ENCODE assay signal across 8 cellular contexts in the genomic region with DNA sequence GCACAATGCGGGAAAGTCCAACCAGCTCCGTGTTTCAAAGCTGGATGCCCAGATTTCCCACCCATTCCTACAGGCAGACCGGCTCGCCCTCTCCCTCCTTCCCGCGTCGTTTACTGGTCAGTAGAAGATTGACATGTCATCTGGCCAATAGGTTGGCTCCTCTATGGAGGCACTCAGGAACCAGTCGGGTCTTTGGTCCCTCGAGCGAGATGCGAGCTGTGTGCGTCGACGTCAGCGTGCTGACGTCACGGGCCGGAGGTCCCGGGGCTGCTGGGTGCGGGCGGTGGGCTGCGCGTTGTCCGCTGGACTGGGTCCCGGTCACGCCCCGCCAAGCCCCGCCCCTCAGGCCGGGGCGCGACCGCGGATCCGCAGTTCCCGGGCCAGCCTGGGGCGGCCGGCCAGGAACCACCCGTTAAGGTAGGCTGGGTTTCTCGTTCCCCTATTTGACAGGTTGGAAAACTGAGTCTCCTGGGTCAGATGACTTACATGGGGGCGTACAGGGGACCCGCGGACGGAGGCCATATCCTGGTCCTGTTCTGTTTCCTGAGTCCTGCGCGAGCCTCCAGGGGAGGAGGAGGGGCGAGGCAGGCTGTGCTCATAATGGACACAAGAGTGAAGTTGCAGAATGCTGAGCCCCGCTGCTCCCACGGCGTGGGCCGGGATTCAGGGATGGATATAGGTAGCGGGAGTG. TPM values are rescaled to one million over a fixed set of nuclear protein-coding genes. Genes with fewer than 3 reads are reported as not detected.
A peak's percentile ranks its signal among the peaks of the same experiment; 100 is the strongest.
DNase-seq lines count a peak whose midpoint lies in the region; ATAC-seq and TF ChIP-seq lines count a peak whose summit lies in the region.

Gene STARD3NL, plus strand, starts transcription at position 242 of the 691 bp plus-strand sequence. CDS start 29,260 bp downstream, outside the sequence.

- H3K36me3 ChIP-seq in Caco-2 (ENCODE audit: control insufficient read depth, insufficient read depth, low read length) (no peaks in the 10 kb centered on the region), NT2/D1 (ENCODE audit: insufficient read depth, insufficient read length, low read length) (peaks cover 16% of the 10 kb centered on the region), endocrine pancreas (ENCODE audit: control insufficient read depth, insufficient read depth, low read length) (no peaks in the 10 kb centered on the region), mesenchymal stem cell (ENCODE audit: control insufficient read depth in 1 of 2, insufficient read depth in 2 of 2, low read depth in 1 of 2, low read length in 2 of 2) (no peaks in the 10 kb centered on the region)

- no peak within 1 kb of the TSS for H4K91ac ChIP-seq in mesenchymal stem cell (ENCODE audit: low read length)

- no peak within 1 kb of the TSS for H2AK5ac ChIP-seq in mesenchymal stem cell (ENCODE audit: low read length, severe bottlenecking)

- peak within 1 kb of the TSS; percentile 94 for H3K4me3 Mint-ChIP-seq in Caco-2 (ENCODE audit: unreplicated experiment)
- H3K4me3 Mint-ChIP-seq in activated CD8-positive, alpha-beta memory T cell treated with anti-CD3 and anti-CD28 coated beads, Interleukin-2, amount 10 ng/mL, durations not matched to agents 7 days and 5 days, result peak within 1 kb of the TSS; percentile 94

- peak within 1 kb of the TSS; percentile 76 for H3K4me3 ChIP-seq in Caco-2 (ENCODE audit: low read depth, low read length)
- peak within 1 kb of the TSS; percentile 95 for H3K4me3 ChIP-seq in NT2/D1 (ENCODE audit: insufficient read length, low read depth)
- peak within 1 kb of the TSS; percentile 94 for H3K4me3 ChIP-seq in endocrine pancreas (ENCODE audit: control insufficient read depth, insufficient read depth, low read length)
- peak within 1 kb of the TSS; percentile 64 to 95 for H3K4me3 ChIP-seq in mesenchymal stem cell (ENCODE audit: insufficient read depth in 1 of 2, low read depth in 1 of 2, low read length in 2 of 2)

- CTCF ChIA-PET in Caco-2 (lab: Charles Lee), result interaction anchor here (1.0 to 1.2 kb wide), 5 partner anchors 10 to 167 kb away, joined by 3 to 6 read pairs (median 3); no protein-coding TSS in a partner anchor
- CTCF ChIA-PET in activated CD8-positive, alpha-beta memory T cell treated with anti-CD3 and anti-CD28 coated beads, Interleukin-2, amount 10 ng/mL, durations not matched to agents 7 days and 5 days (lab: Charles Lee), result interaction anchor here (1.4 to 1.8 kb wide), 4 partner anchors 38 to 190 kb away, joined by 4 to 12 read pairs (median 7); no protein-coding TSS in a partner anchor

- peak within 1 kb of the TSS; percentile 58 to 93 for H3K4ac ChIP-seq in mesenchymal stem cell (ENCODE audit: low read depth in 1 of 2, low read length in 2 of 2)

- no peak within 1 kb of the TSS for H3K23ac ChIP-seq in mesenchymal stem cell (ENCODE audit: low read length in 2 of 2)

- peaks cover 9% of the 10 kb centered on the region for H3K36me3 Mint-ChIP-seq in Caco-2 (ENCODE audit: insufficient read depth, unreplicated experiment)
- H3K36me3 Mint-ChIP-seq in activated CD8-positive, alpha-beta memory T cell treated with anti-CD3 and anti-CD28 coated beads, Interleukin-2, amount 10 ng/mL, durations not matched to agents 7 days and 5 days, result peaks cover 5% of the 10 kb centered on the region

- H2BK120ac ChIP-seq in mesenchymal stem cell (ENCODE audit: low read depth, low read length), result no peak within 1 kb of the TSS

- H3K27me3 ChIP-seq in Caco-2 (replicated peaks; ENCODE audit: control insufficient read depth, insufficient read depth, low read length), result no peaks in the 10 kb centered on the region
- H3K27me3 ChIP-seq in NT2/D1 (ENCODE audit: insufficient read depth, insufficient read length), result no peaks in the 10 kb centered on the region
- no peaks in the 10 kb centered on the region for H3K27me3 ChIP-seq in endocrine pancreas (ENCODE audit: control insufficient read depth, insufficient read depth, low read length)
- H3K27me3 ChIP-seq in mesenchymal stem cell (ENCODE audit: control insufficient read depth in 1 of 2, insufficient read depth in 1 of 2, low read length in 2 of 2), result no peaks in the 10 kb centered on the region

- peak within 1 kb of the TSS; percentile 73 for H3K27ac ChIP-seq in mesenchymal stem cell (ENCODE audit: low read length, poor library complexity, severe bottlenecking)

- no peaks in the 10 kb centered on the region for H3K9me3 ChIP-seq in Caco-2
- H3K9me3 ChIP-seq in NT2/D1 (ENCODE audit: insufficient read depth, low read length), result no peaks in the 10 kb centered on the region
- no peaks in the 10 kb centered on the region for H3K9me3 ChIP-seq in endocrine pancreas (ENCODE audit: control insufficient read depth, low read length)
- no peaks in the 10 kb centered on the region for H3K9me3 ChIP-seq in mesenchymal stem cell (ENCODE audit: control insufficient read depth, low read length)

- H3K9ac ChIP-seq in NT2/D1 (ENCODE audit: insufficient read length, low read depth), result peak within 1 kb of the TSS; percentile 88
- peak within 1 kb of the TSS; percentile 62 for H3K9ac ChIP-seq in endocrine pancreas (ENCODE audit: control insufficient read depth, insufficient read depth, low read length)
- H3K9ac ChIP-seq in mesenchymal stem cell (ENCODE audit: low read length), result peak within 1 kb of the TSS; percentile 96

- no peak within 1 kb of the TSS for H2BK15ac ChIP-seq in mesenchymal stem cell (ENCODE audit: low read depth, poor library complexity, severe bottlenecking)

- DNase-seq in Caco-2, result peak; percentile 98 to 100
- peak; percentile 62 to 100 (median 96) for DNase-seq in HUDEP-2 (lab: John Stamatoyannopoulos, UW; ENCODE audit: unreplicated experiment in 76 of 76)
- peak; percentile 100 for DNase-seq in NT2/D1 (ENCODE audit: low read depth, low spot score)
- peak; percentile 96 for DNase-seq in activated CD8-positive, alpha-beta memory T cell treated with anti-CD3 and anti-CD28 coated beads, Interleukin-2, amount 10 ng/mL, durations not matched to agents 7 days and 5 days
- peak; percentile 100 for DNase-seq in mesenchymal stem cell
- DNase-seq in stimulated activated CD8-positive, alpha-beta memory T cell treated with anti-CD3 and anti-CD28 coated beads, Interleukin-12 subunit alpha, Interleukin-12 subunit beta, amount 100 ng/mL, for 4 hours (ENCODE audit: low read depth), result peak; percentile 75

- H3K27ac Mint-ChIP-seq in Caco-2 (ENCODE audit: unreplicated experiment), result peak within 1 kb of the TSS; percentile 90
- peak within 1 kb of the TSS; percentile 92 for H3K27ac Mint-ChIP-seq in activated CD8-positive, alpha-beta memory T cell treated with anti-CD3 and anti-CD28 coated beads, Interleukin-2, amount 10 ng/mL, durations not matched to agents 7 days and 5 days

- peaks cover 1% of the 10 kb centered on the region for H3K79me1 ChIP-seq in mesenchymal stem cell (replicated peaks; ENCODE audit: low read length, poor library complexity, severe bottlenecking)

- no peak for TF ChIP-seq CTCF in Caco-2 (IDR thresholded peaks at IDR 0.05; ENCODE audit: insufficient read depth in 1 of 2, low read depth in 1 of 2, low read length in 1 of 2, severe bottlenecking in 1 of 2, unreplicated experiment in 1 of 2)

- H3K9me3 Mint-ChIP-seq in Caco-2 (ENCODE audit: unreplicated experiment), result no peaks in the 10 kb centered on the region
- peaks cover 1% of the 10 kb centered on the region for H3K9me3 Mint-ChIP-seq in activated CD8-positive, alpha-beta memory T cell treated with anti-CD3 and anti-CD28 coated beads, Interleukin-2, amount 10 ng/mL, durations not matched to agents 7 days and 5 days (ENCODE audit: low read depth)

- intact Hi-C loops in Caco-2 (cut with micrococcal nuclease; ENCODE audit: unreplicated experiment), result loop anchor here (1.0 kb wide), 3 partner anchors 37 to 71 kb away; no protein-coding TSS in a partner anchor

- peak within 1 kb of the TSS; percentile 91 for H2AFZ ChIP-seq in mesenchymal stem cell (ENCODE audit: low read depth, low read length)

- ATAC-seq in GM21381 (IDR thresholded peaks at IDR 0.05; ENCODE audit: unreplicated experiment), result peak; percentile 98
- peak; percentile 98 for ATAC-seq in activated CD8-positive, alpha-beta memory T cell treated with anti-CD3 and anti-CD28 coated beads, Interleukin-2, amount 10 ng/mL, durations not matched to agents 7 days and 5 days

- peak within 1 kb of the TSS; percentile 91 to 92 for H3K18ac ChIP-seq in mesenchymal stem cell (ENCODE audit: low read depth in 1 of 2, low read length in 2 of 2)

- H3K4me2 ChIP-seq in mesenchymal stem cell (ENCODE audit: low read length, poor library complexity, severe bottlenecking), result peak within 1 kb of the TSS; percentile 73

- POLR2A ChIA-PET in Caco-2 (lab: Charles Lee), result interaction anchor here (0.6 to 1.0 kb wide), 4 partner anchors 38 to 163 kb away, joined by 3 to 6 read pairs (median 5); no protein-coding TSS in a partner anchor

- H2BK12ac ChIP-seq in mesenchymal stem cell (ENCODE audit: low read length in 2 of 2), result no peak within 1 kb of the TSS

- H3K27me3 Mint-ChIP-seq in Caco-2 (ENCODE audit: insufficient read depth, unreplicated experiment), result peaks cover 2% of the 10 kb centered on the region
- no peaks in the 10 kb centered on the region for H3K27me3 Mint-ChIP-seq in activated CD8-positive, alpha-beta memory T cell treated with anti-CD3 and anti-CD28 coated beads, Interleukin-2, amount 10 ng/mL, durations not matched to agents 7 days and 5 days

- BruUV-seq in Caco-2 (replicated peaks; lab: Mats Ljungman, UMichigan), result no TSS peak

- no peaks in the 10 kb centered on the region for H3K4me1 ChIP-seq in Caco-2
- H3K4me1 ChIP-seq in NT2/D1 (ENCODE audit: insufficient read depth, insufficient read length), result no peaks in the 10 kb centered on the region
- peaks cover 22% of the 10 kb centered on the region for H3K4me1 ChIP-seq in endocrine pancreas (ENCODE audit: control insufficient read depth, insufficient read depth, low read length)
- H3K4me1 ChIP-seq in mesenchymal stem cell (ENCODE audit: control insufficient read depth, insufficient read depth, low read depth, low read length), result peaks cover 2% of the 10 kb centered on the region

- WGBS in mesenchymal stem cell, result 0% methylated on average over 51 of the region's 51 CpGs

- peak within 1 kb of the TSS; percentile 11 for H2BK5ac ChIP-seq in mesenchymal stem cell (ENCODE audit: low read depth, low read length, poor library complexity, severe bottlenecking)

- peaks cover 7% of the 10 kb centered on the region for H3K4me1 Mint-ChIP-seq in Caco-2 (ENCODE audit: low read depth, unreplicated experiment)
- H3K4me1 Mint-ChIP-seq in activated CD8-positive, alpha-beta memory T cell treated with anti-CD3 and anti-CD28 coated beads, Interleukin-2, amount 10 ng/mL, durations not matched to agents 7 days and 5 days, result peaks cover 41% of the 10 kb centered on the region

- H4K8ac ChIP-seq in mesenchymal stem cell (ENCODE audit: low read length), result peak within 1 kb of the TSS; percentile 47

- H3K14ac ChIP-seq in mesenchymal stem cell (ENCODE audit: low read length in 2 of 2), result peak within 1 kb of the TSS in 1 of 2 experiments; percentile 45

RNA-seq across cellular contexts. Expression of gene STARD3NL, which starts in this region (rescaled TPM):
- total RNA-seq in Caco-2 (2022), result 32.6 and 33.5 TPM in 2 replicates
- total RNA-seq in activated CD8-positive, alpha-beta memory T cell treated with anti-CD3 and anti-CD28 coated beads, Interleukin-2, amount 10 ng/mL, durations not matched to agents 7 days and 5 days, result 10 to 100 TPM; 31.9 to 40.0 TPM
- polyA plus RNA-seq in mesenchymal stem cell (2013, experiment 1 of 2), result 55.4 TPM
- 57.5 TPM for polyA plus RNA-seq in mesenchymal stem cell (2013, experiment 2 of 2)

Comparison
In these comparisons a context has a peak if more than half of its experiments do, and no peak if none do; other contexts are left out.
1. Peak in every context shown above with its lines: DNase-seq, ATAC-seq, H3K4me3 ChIP-seq and H3K27ac ChIP-seq.